Comparison of ENCODE assay signal across 9 cellular contexts in the genomic region with DNA sequence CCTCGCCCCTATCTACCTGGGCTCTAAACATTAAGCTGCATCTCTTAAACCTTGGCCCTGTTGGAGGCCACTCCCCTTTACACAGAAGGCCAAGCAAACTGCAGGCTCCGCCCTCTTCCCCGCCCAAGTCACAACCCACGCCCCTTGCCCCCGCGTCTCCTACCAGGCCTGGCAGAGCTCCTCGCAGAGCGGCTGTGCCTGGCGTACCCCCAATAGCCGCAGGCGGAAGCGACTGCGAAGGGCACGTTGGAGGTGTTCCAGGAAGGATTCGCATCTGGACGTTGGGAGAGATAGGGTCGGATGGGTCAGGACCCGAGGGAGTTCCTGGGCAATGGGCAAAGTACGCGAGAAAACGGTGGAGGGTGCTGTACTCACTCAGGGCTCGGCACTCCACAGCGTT. TPM values are rescaled to one million over a fixed set of nuclear protein-coding genes. Genes with fewer than 3 reads are reported as not detected.
A peak's percentile ranks its signal among the peaks of the same experiment; 100 is the strongest.
DNase-seq lines count a peak whose midpoint lies in the region; ATAC-seq lines count a peak whose summit lies in the region.
"Had no signal": no experiment of that assay in that cellular context is flagged by ENCODE, and none has a peak within 500 bp of the region (broad histone marks: within the 10 kb centered on the region; RNA-seq: fewer than 3 reads in every experiment).

No MANE protein-coding gene starts in this region.

- POLR2A ChIA-PET in activated CD4-positive, alpha-beta T cell treated with anti-CD3 and anti-CD28 coated beads for 36 hours (lab: Charles Lee), result interaction anchor here (0.6 kb wide), 1 partner anchor 22 kb away, joined by 5 read pairs; a partner anchor contains a TSS

- H3K4me1 Mint-ChIP-seq in activated CD4-positive, alpha-beta T cell treated with anti-CD3 and anti-CD28 coated beads for 36 hours, result peaks cover 19% of the 10 kb centered on the region

- CTCF ChIA-PET in activated CD4-positive, alpha-beta T cell treated with anti-CD3 and anti-CD28 coated beads for 36 hours (lab: Charles Lee), result interaction anchor here (1.0 to 2.7 kb wide), 6 partner anchors 9 to 73 kb away, joined by 3 to 13 read pairs (median 4); a partner anchor contains a TSS

- peaks cover 56% of the 10 kb centered on the region for H3K27me3 Mint-ChIP-seq in activated CD4-positive, alpha-beta T cell treated with anti-CD3 and anti-CD28 coated beads for 36 hours

- H3K9me3 Mint-ChIP-seq in activated CD4-positive, alpha-beta T cell treated with anti-CD3 and anti-CD28 coated beads for 36 hours (ENCODE audit: low read depth), result no peaks in the 10 kb centered on the region

- H3K4me2 ChIP-seq in skeletal muscle satellite cell (ENCODE audit: low read length), result peak overlapping the region; percentile 58

- H3K9ac ChIP-seq in skeletal muscle satellite cell (ENCODE audit: low read depth, low read length), result no peak overlapping the region

- no peak overlapping the region for H3K4me3 Mint-ChIP-seq in activated CD4-positive, alpha-beta T cell treated with anti-CD3 and anti-CD28 coated beads for 36 hours

- no peaks in the 10 kb centered on the region for H3K9me3 ChIP-seq in skeletal muscle satellite cell (replicated peaks; ENCODE audit: low read length)

- ATAC-seq in activated CD4-positive, alpha-beta T cell treated with anti-CD3 and anti-CD28 coated beads for 36 hours, result peak; percentile 69
- ATAC-seq in HG02981 (IDR thresholded peaks at IDR 0.05; ENCODE audit: unreplicated experiment), result no peak

- H3K36me3 Mint-ChIP-seq in activated CD4-positive, alpha-beta T cell treated with anti-CD3 and anti-CD28 coated beads for 36 hours (ENCODE audit: low read depth), result no peaks in the 10 kb centered on the region

- no peak overlapping the region for H3K4me3 ChIP-seq in skeletal muscle satellite cell (ENCODE audit: low read length)

- H3K27ac Mint-ChIP-seq in activated CD4-positive, alpha-beta T cell treated with anti-CD3 and anti-CD28 coated beads for 36 hours, result no peak overlapping the region

- H3K27me3 ChIP-seq in skeletal muscle satellite cell (ENCODE audit: control insufficient read depth, insufficient read depth, low read length), result peaks cover 36% of the 10 kb centered on the region

- no peaks in the 10 kb centered on the region for H3K36me3 ChIP-seq in skeletal muscle satellite cell (ENCODE audit: insufficient read depth, low read length)

- intact Hi-C loops in activated CD4-positive, alpha-beta T cell treated with anti-CD3 and anti-CD28 coated beads for 36 hours (cut with DNase I, micrococcal nuclease), result loop anchor here in 1 of 2 experiments (10.0 kb wide), 1 partner anchor 254 kb away; no protein-coding TSS in a partner anchor

- peak; percentile 71 for DNase-seq in activated CD4-positive, alpha-beta T cell treated with anti-CD3 and anti-CD28 coated beads for 36 hours
- DNase-seq in activated CD4-positive, alpha-beta T cell treated with anti-CD3 and anti-CD28 coated beads for 4 hours, result no peak
- peak; percentile 85 for DNase-seq in NCI-H2171 treated with DMSO at 0.1 percent for 48 hours (lab: John Stamatoyannopoulos, UW)
- peak; percentile 23 for DNase-seq in activated naive CD4-positive, alpha-beta T cell treated with anti-CD3 and anti-CD28 coated beads, Interleukin-2, amount 50 U/mL, for 16 hours
- no peak for DNase-seq in A172 (ENCODE audit: low spot score)
- DNase-seq in cortex of kidney (lab: John Stamatoyannopoulos, UW), result no peak

- H3K4me1 ChIP-seq in skeletal muscle satellite cell (ENCODE audit: control insufficient read depth, insufficient read depth, low read length), result peaks cover 4% of the 10 kb centered on the region

RNA-seq across cellular contexts. Expression of a gene that starts 5.9 kb away (rescaled TPM):
- total RNA-seq in activated CD4-positive, alpha-beta T cell treated with anti-CD3 and anti-CD28 coated beads for 36 hours, result not detected
- not detected in 2 replicates for total RNA-seq in skeletal muscle satellite cell (2012; rRNA removed)
- 3.4 TPM in 1 of 2 replicates, not detected in the other for total RNA-seq in A172 (2014; rRNA removed; shearing (Covaris generic))
- total RNA-seq: astrocyte had no signal

RNA-seq across cellular contexts. Expression of a gene that starts 9.8 kb away (rescaled TPM):
- total RNA-seq in activated CD4-positive, alpha-beta T cell treated with anti-CD3 and anti-CD28 coated beads for 36 hours, result 1 to 10 TPM; 1.8 to 2.7 TPM
- 0.22 TPM in 1 of 2 replicates, not detected in the other for total RNA-seq in skeletal muscle satellite cell (2012; rRNA removed)
- 1.3 and 3.2 TPM in 2 replicates for total RNA-seq in A172 (2014; rRNA removed; shearing (Covaris generic))

RNA-seq across cellular contexts. Expression of a gene that starts 22.1 kb away (rescaled TPM):
- 10 to 100 TPM; 27.0 to 51.1 TPM for total RNA-seq in activated CD4-positive, alpha-beta T cell treated with anti-CD3 and anti-CD28 coated beads for 36 hours
- total RNA-seq in skeletal muscle satellite cell (2012; rRNA removed), result 25.6 and 28.4 TPM in 2 replicates
- 88.8 and 89.6 TPM in 2 replicates for total RNA-seq in A172 (2014; rRNA removed; shearing (Covaris generic))

RNA-seq across cellular contexts. Expression of a gene that starts 26.6 kb away (rescaled TPM):
- total RNA-seq in activated CD4-positive, alpha-beta T cell treated with anti-CD3 and anti-CD28 coated beads for 36 hours, result 10 to 100 TPM; 31.0 to 48.2 TPM
- total RNA-seq in skeletal muscle satellite cell (2012; rRNA removed), result not detected in 2 replicates
- not detected in 2 replicates for total RNA-seq in A172 (2014; rRNA removed; shearing (Covaris generic))

RNA-seq across cellular contexts. Expression of a gene that starts 26.9 kb away (rescaled TPM):
- total RNA-seq in activated CD4-positive, alpha-beta T cell treated with anti-CD3 and anti-CD28 coated beads for 36 hours, result 100 to 1,000 TPM; 261 to 325 TPM
- 112 and 139 TPM in 2 replicates for total RNA-seq in skeletal muscle satellite cell (2012; rRNA removed)
- total RNA-seq in A172 (2014; rRNA removed; shearing (Covaris generic)), result not detected in 2 replicates

Comparison
In these comparisons a context has a peak if more than half of its experiments do, and no peak if none do; other contexts are left out.
1. DNase-seq: peak in activated CD4-positive, alpha-beta T cell treated with anti-CD3 and anti-CD28 coated beads for 36 hours (single experiment), NCI-H2171 treated with DMSO at 0.1 percent for 48 hours (single experiment) and activated naive CD4-positive, alpha-beta T cell treated with anti-CD3 and anti-CD28 coated beads, Interleukin-2, amount 50 U/mL, for 16 hours (single experiment); none in activated CD4-positive, alpha-beta T cell treated with anti-CD3 and anti-CD28 coated beads for 4 hours (0 of 2), A172 (single experiment) and cortex of kidney (single experiment).